Comparison of ENCODE assay signal across 19 cellular contexts in the genomic region with DNA sequence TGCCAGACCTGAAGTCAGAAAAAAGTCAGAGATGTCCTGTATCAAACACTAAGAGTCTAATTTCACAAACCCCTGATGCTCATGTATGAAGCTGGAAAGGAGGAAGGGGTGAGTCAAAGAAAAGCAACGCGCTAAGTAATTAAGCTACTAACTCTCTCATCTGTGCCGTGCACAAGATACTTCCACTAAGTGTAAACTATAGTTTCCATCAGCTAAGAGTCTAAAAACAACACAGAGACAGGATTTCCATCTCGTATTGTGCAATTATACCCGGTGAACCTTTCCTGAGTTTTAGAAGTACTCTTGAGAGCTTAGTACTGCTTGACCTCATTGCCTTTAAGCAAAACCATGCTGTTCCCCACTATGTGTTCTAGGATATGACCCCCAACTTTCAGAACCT. TPM values are rescaled to one million over a fixed set of nuclear protein-coding genes. Genes with fewer than 3 reads are reported as not detected.
A peak's percentile ranks its signal among the peaks of the same experiment; 100 is the strongest.
DNase-seq lines count a peak whose midpoint lies in the region; ATAC-seq and TF ChIP-seq lines count a peak whose summit lies in the region.
"Had no signal": no experiment of that assay in that cellular context is flagged by ENCODE, and none has a peak within 500 bp of the region (broad histone marks: within the 10 kb centered on the region; RNA-seq: fewer than 3 reads in every experiment).

No MANE protein-coding gene starts in this region.

- WGBS in transverse colon (ENCODE audit: low coverage in 1 of 2), 2 donors, result 70 to 78% methylated on average over 5 of the region's 5 CpGs

- peaks cover 24 to 53% of the 10 kb centered on the region in 2 donors for H3K4me1 Mint-ChIP-seq in natural killer cell treated with Interleukin-12 subunit alpha and Interleukin-12 subunit beta and Interleukin-15 and Interleukin-18, amount 100 ng/mL, for 72 hours (ENCODE audit: low read depth in 2 of 2)
- no peaks in the 10 kb centered on the region for H3K4me1 Mint-ChIP-seq in natural killer cell
- H3K4me1 Mint-ChIP-seq in activated T-helper 2 cell treated with anti-CD3 and anti-CD28 coated beads, Interferon-gamma antibody, Interleukin-2, Interleukin-4, amounts not matched to agents 10 μg/mL and 5 μg/mL and 100 μg/mL, durations not matched to agents 14 hours and 24 hours and 36 hours (ENCODE audit: low read depth), result peaks cover 63% of the 10 kb centered on the region
- H3K4me1 Mint-ChIP-seq: T-cell had no signal

- H3K27me3 ChIP-seq in transverse colon, result no peaks in the 10 kb centered on the region
- H3K27me3 ChIP-seq: esophagus squamous epithelium, Peyer's patch had no signal

- in situ Hi-C loops in transverse colon (cut with MboI; ENCODE audit: low pct_ligation_motif_present in 1 of 4, low pct_unique_long_range_greater_than_20kb in 1 of 4, low sequenced_read_pairs in 3 of 4), result no loop called here

- intact Hi-C loops in natural killer cell (cut with micrococcal nuclease), result no loop called here
- intact Hi-C loops in activated T-helper 2 cell treated with anti-CD3 and anti-CD28 coated beads, Interferon-gamma antibody, Interleukin-2, Interleukin-4, amounts not matched to agents 10 μg/mL and 5 μg/mL and 100 μg/mL, durations not matched to agents 14 hours and 24 hours and 36 hours (cut with micrococcal nuclease), result loop anchor here (2.0 to 10.0 kb wide), 2 partner anchors 19 to 101 kb away; partner anchors contain the start of genes GNL2 and ZC3H12A
- intact Hi-C loops in transverse colon (cut with DNase I; ENCODE audit: low total_unique reads), result loop anchor here (2.0 kb wide), 1 partner anchor 37 kb away; no protein-coding TSS in a partner anchor

- H3K4me3 ChIP-seq in transverse colon, result no peak overlapping the region
- H3K4me3 ChIP-seq: esophagus squamous epithelium, Peyer's patch had no signal

- no peaks in the 10 kb centered on the region for H3K27me3 Mint-ChIP-seq in natural killer cell treated with Interleukin-12 subunit alpha and Interleukin-12 subunit beta and Interleukin-15 and Interleukin-18, amount 100 ng/mL, for 72 hours
- no peaks in the 10 kb centered on the region for H3K27me3 Mint-ChIP-seq in natural killer cell (ENCODE audit: low read depth in 2 of 2)
- H3K27me3 Mint-ChIP-seq in activated T-helper 2 cell treated with anti-CD3 and anti-CD28 coated beads, Interferon-gamma antibody, Interleukin-2, Interleukin-4, amounts not matched to agents 10 μg/mL and 5 μg/mL and 100 μg/mL, durations not matched to agents 14 hours and 24 hours and 36 hours (ENCODE audit: low read depth), result no peaks in the 10 kb centered on the region
- H3K27me3 Mint-ChIP-seq: naive B cell, T-cell had no signal

- peak overlapping the region; percentile 66 for H3K4me3 Mint-ChIP-seq in natural killer cell treated with Interleukin-12 subunit alpha and Interleukin-12 subunit beta and Interleukin-15 and Interleukin-18, amount 100 ng/mL, for 72 hours
- no peak overlapping the region for H3K4me3 Mint-ChIP-seq in natural killer cell
- no peak overlapping the region for H3K4me3 Mint-ChIP-seq in activated T-helper 2 cell treated with anti-CD3 and anti-CD28 coated beads, Interferon-gamma antibody, Interleukin-2, Interleukin-4, amounts not matched to agents 10 μg/mL and 5 μg/mL and 100 μg/mL, durations not matched to agents 14 hours and 24 hours and 36 hours (ENCODE audit: low read depth)
- H3K4me3 Mint-ChIP-seq: activated T-cell treated with anti-CD3 and anti-CD28 coated beads, Interleukin-2, amount 50 U/mL, for 4 hours; T-cell had no signal

- TF ChIP-seq CTCF in natural killer cell (IDR thresholded peaks at IDR 0.05) (no peak), transverse colon (IDR thresholded peaks at IDR 0.05) (no peak)

- peaks cover 0 to 76% (median 31%) of the 10 kb centered on the region in 4 donors for H3K36me3 ChIP-seq in transverse colon

- no peak for TF ChIP-seq EP300 in transverse colon (IDR thresholded peaks at IDR 0.05; ENCODE audit: low read depth)

- TF ChIP-seq POLR2A in transverse colon (IDR thresholded peaks at IDR 0.05), result no peak

- peak in 1 of 2 donors; percentile 32 for ATAC-seq in natural killer cell treated with Interleukin-12 subunit alpha and Interleukin-12 subunit beta and Interleukin-15 and Interleukin-18, amount 100 ng/mL, for 72 hours
- no peak for ATAC-seq in natural killer cell
- ATAC-seq: left ventricle myocardium superior, T-cell had no signal

- H3K4me1 ChIP-seq in transverse colon, result peaks cover 0 to 9% (median 0%) of the 10 kb centered on the region in 4 donors
- H3K4me1 ChIP-seq: esophagus squamous epithelium, Peyer's patch had no signal

- H3K9me3 Mint-ChIP-seq in natural killer cell treated with Interleukin-12 subunit alpha and Interleukin-12 subunit beta and Interleukin-15 and Interleukin-18, amount 100 ng/mL, for 72 hours, result no peaks in the 10 kb centered on the region
- no peaks in the 10 kb centered on the region for H3K9me3 Mint-ChIP-seq in natural killer cell
- no peaks in the 10 kb centered on the region for H3K9me3 Mint-ChIP-seq in activated T-helper 2 cell treated with anti-CD3 and anti-CD28 coated beads, Interferon-gamma antibody, Interleukin-2, Interleukin-4, amounts not matched to agents 10 μg/mL and 5 μg/mL and 100 μg/mL, durations not matched to agents 14 hours and 24 hours and 36 hours
- H3K9me3 Mint-ChIP-seq: activated T-cell treated with anti-CD3 and anti-CD28 coated beads, Interleukin-2, amount 50 U/mL, for 4 hours; naive B cell; T-cell had no signal

- no peak for DNase-seq in natural killer cell treated with Interleukin-12 subunit alpha and Interleukin-12 subunit beta and Interleukin-15 and Interleukin-18, amount 100 ng/mL, for 72 hours (ENCODE audit: low spot score)
- no peak for DNase-seq in natural killer cell
- no peak for DNase-seq in activated T-helper 2 cell treated with anti-CD3 and anti-CD28 coated beads, Interferon-gamma antibody, Interleukin-2, Interleukin-4, amounts not matched to agents 10 μg/mL and 5 μg/mL and 100 μg/mL, durations not matched to agents 14 hours and 24 hours and 36 hours (ENCODE audit: low spot score)
- peak; percentile 36 for DNase-seq in fibroblast of the conjunctiva (ENCODE audit: low read depth)
- DNase-seq in transverse colon, result no peak
- DNase-seq in HK-2 (ENCODE audit: unreplicated experiment), result no peak
- DNase-seq in cerebellar cortex (ENCODE audit: low spot score), result no peak
- no peak for DNase-seq in putamen (ENCODE audit: low spot score)
- DNase-seq: activated T-cell treated with anti-CD3 and anti-CD28 coated beads, Interleukin-2, amount 50 U/mL, for 4 hours; AML-193; Calu3; esophagus squamous epithelium; left ventricle myocardium superior; naive B cell; NCI-H2029 treated with DMSO at 0.1 percent for 48 hours; NCI-H524 treated with DMSO at 0.1 percent for 48 hours; Peyer's patch; T-cell had no signal

- H3K9me3 ChIP-seq in transverse colon, result no peaks in the 10 kb centered on the region
- H3K9me3 ChIP-seq: esophagus squamous epithelium, Peyer's patch had no signal

- peak overlapping the region; percentile 25 to 72 (median 57) for H3K27ac ChIP-seq in transverse colon
- H3K27ac ChIP-seq: esophagus squamous epithelium had no signal

- H3K27ac Mint-ChIP-seq in natural killer cell treated with Interleukin-12 subunit alpha and Interleukin-12 subunit beta and Interleukin-15 and Interleukin-18, amount 100 ng/mL, for 72 hours, result peak overlapping the region; percentile 13 to 70
- H3K27ac Mint-ChIP-seq in natural killer cell, result no peak overlapping the region
- peak overlapping the region; percentile 81 for H3K27ac Mint-ChIP-seq in activated T-helper 2 cell treated with anti-CD3 and anti-CD28 coated beads, Interferon-gamma antibody, Interleukin-2, Interleukin-4, amounts not matched to agents 10 μg/mL and 5 μg/mL and 100 μg/mL, durations not matched to agents 14 hours and 24 hours and 36 hours
- H3K27ac Mint-ChIP-seq: naive B cell, T-cell had no signal

- H3K36me3 Mint-ChIP-seq in natural killer cell treated with Interleukin-12 subunit alpha and Interleukin-12 subunit beta and Interleukin-15 and Interleukin-18, amount 100 ng/mL, for 72 hours, result peaks cover 61% of the 10 kb centered on the region
- peaks cover 48% of the 10 kb centered on the region for H3K36me3 Mint-ChIP-seq in natural killer cell
- H3K36me3 Mint-ChIP-seq in activated T-helper 2 cell treated with anti-CD3 and anti-CD28 coated beads, Interferon-gamma antibody, Interleukin-2, Interleukin-4, amounts not matched to agents 10 μg/mL and 5 μg/mL and 100 μg/mL, durations not matched to agents 14 hours and 24 hours and 36 hours (ENCODE audit: low read depth), result peaks cover 91% of the 10 kb centered on the region

RNA-seq across cellular contexts. Expression of gene DNALI1, which starts 19.0 kb away (rescaled TPM):
- not detected for total RNA-seq in natural killer cell treated with Interleukin-12 subunit alpha and Interleukin-12 subunit beta and Interleukin-15 and Interleukin-18, amount 100 ng/mL, for 72 hours
- total RNA-seq in natural killer cell (under 1 TPM in 1 of 3 donors, not detected in 2; 0.09 TPM), transverse colon (1 to 10 TPM in 3 of 4 donors, not detected in 1; 1.6 to 6.6 (median 3.7) TPM)
- not detected in 2 replicates for total RNA-seq in activated T-helper 2 cell treated with anti-CD3 and anti-CD28 coated beads, Interferon-gamma antibody, Interleukin-2, Interleukin-4, amounts not matched to agents 10 μg/mL and 5 μg/mL and 100 μg/mL, durations not matched to agents 14 hours and 24 hours and 36 hours
- total RNA-seq: activated T-cell treated with anti-CD3 and anti-CD28 coated beads, Interleukin-2, amount 50 U/mL, for 4 hours had no signal

RNA-seq across cellular contexts. Expression of gene GNL2, which starts 20.0 kb away (rescaled TPM):
- total RNA-seq in natural killer cell treated with Interleukin-12 subunit alpha and Interleukin-12 subunit beta and Interleukin-15 and Interleukin-18, amount 100 ng/mL, for 72 hours, result 10 to 100 TPM; 69.8 to 90.5 TPM
- total RNA-seq in natural killer cell, result 10 to 100 TPM; 70.7 to 89.9 (median 85.8) TPM
- total RNA-seq in activated T-helper 2 cell treated with anti-CD3 and anti-CD28 coated beads, Interferon-gamma antibody, Interleukin-2, Interleukin-4, amounts not matched to agents 10 μg/mL and 5 μg/mL and 100 μg/mL, durations not matched to agents 14 hours and 24 hours and 36 hours, result 95.6 and 98.0 TPM in 2 replicates
- 10 to 100 TPM; 33.5 to 58.4 (median 43.0) TPM for total RNA-seq in transverse colon

RNA-seq across cellular contexts. Expression of gene SNIP1, which starts 21.6 kb away (rescaled TPM):
- 10 to 100 TPM; 31.4 to 35.8 TPM for total RNA-seq in natural killer cell treated with Interleukin-12 subunit alpha and Interleukin-12 subunit beta and Interleukin-15 and Interleukin-18, amount 100 ng/mL, for 72 hours
- total RNA-seq in natural killer cell, result 10 to 100 TPM; 67.2 to 74.8 (median 68.1) TPM
- total RNA-seq in activated T-helper 2 cell treated with anti-CD3 and anti-CD28 coated beads, Interferon-gamma antibody, Interleukin-2, Interleukin-4, amounts not matched to agents 10 μg/mL and 5 μg/mL and 100 μg/mL, durations not matched to agents 14 hours and 24 hours and 36 hours, result 26.1 and 27.8 TPM in 2 replicates
- 100 to 1,000 TPM in 1 of 4 donors, 10 to 100 TPM in 2, 1 to 10 TPM in 1; 9.0 to 175 (median 18.6) TPM for total RNA-seq in transverse colon

RNA-seq across cellular contexts. Expression of gene RSPO1, which starts 59.0 kb away (rescaled TPM):
- total RNA-seq in natural killer cell treated with Interleukin-12 subunit alpha and Interleukin-12 subunit beta and Interleukin-15 and Interleukin-18, amount 100 ng/mL, for 72 hours, result not detected
- not detected for total RNA-seq in natural killer cell
- total RNA-seq in activated T-helper 2 cell treated with anti-CD3 and anti-CD28 coated beads, Interferon-gamma antibody, Interleukin-2, Interleukin-4, amounts not matched to agents 10 μg/mL and 5 μg/mL and 100 μg/mL, durations not matched to agents 14 hours and 24 hours and 36 hours, result not detected in 2 replicates
- total RNA-seq in transverse colon, result 10 to 100 TPM in 1 of 4 donors, 1 to 10 TPM in 1, under 1 TPM in 2; 0.40 to 11.6 (median 1.2) TPM
- total RNA-seq: activated T-cell treated with anti-CD3 and anti-CD28 coated beads, Interleukin-2, amount 50 U/mL, for 4 hours; Calu3; dermis microvascular lymphatic vessel endothelial cell; T-cell had no signal

Comparison
In these comparisons a context has a peak if more than half of its experiments do, and no peak if none do; other contexts are left out.
1. H3K27ac Mint-ChIP-seq: peak in natural killer cell treated with Interleukin-12 subunit alpha and Interleukin-12 subunit beta and Interleukin-15 and Interleukin-18, amount 100 ng/mL, for 72 hours (2 of 2) and activated T-helper 2 cell treated with anti-CD3 and anti-CD28 coated beads, Interferon-gamma antibody, Interleukin-2, Interleukin-4, amounts not matched to agents 10 μg/mL and 5 μg/mL and 100 μg/mL, durations not matched to agents 14 hours and 24 hours and 36 hours (single experiment); none in natural killer cell (0 of 2).